In genomic region chr4:36471903-36472302, GRCh38 we compare ENCODE assay signal across 31 cellular contexts.
DNase-seq lines count a peak whose midpoint lies in the region; ATAC-seq, FAIRE-seq and TF ChIP-seq lines count a peak whose summit lies in the region.
"Had no signal": no experiment of that assay in that cellular context is flagged by ENCODE, and none has a peak within 500 bp of the region (broad histone marks: within the 10 kb centered on the region; RNA-seq: fewer than 3 reads in every experiment).

No MANE protein-coding gene starts in this region.

- no peak for DNase-seq in GM12878 (ENCODE audit: low read depth, low spot score)
- DNase-seq: 8988T; ACHN; AML-193; BE2C; C1 segment of cervical spinal cord; Caco-2; Calu3; CD4-positive, alpha-beta memory T cell; CD4-positive, alpha-beta T cell; CD4-positive, CD25-positive, alpha-beta regulatory T cell; CD8-positive, alpha-beta memory T cell; CD8-positive, alpha-beta T cell; COR-L47; DMS 273 treated with DMSO at 0.1 percent for 48 hours; DMS153; DMS53; DMS79; DMS79 treated with DMSO at 0.1 percent for 48 hours; DND-41; EL had no signal

- WGBS in GM12878 (ENCODE audit: insufficient coverage, insufficient replicate concordance, low lambda C conversion rate, missing lambda C conversion rate) = 2% methylated on average over 2 of the region's 2 CpGs

- no peak overlapping the region for H3K4me3 ChIP-seq in GM12878
- H3K4me3 ChIP-seq: A549; BLaER1; BLaER1 treated with 17β-estradiol and CSF1 and Interleukin-3, amounts not matched to agents 10 nM and 100 nM had no signal

- H3K4me2 ChIP-seq in GM12878 (ENCODE audit: control insufficient read depth, insufficient read depth) = no peak overlapping the region
- H3K4me2 ChIP-seq: A549; BLaER1; BLaER1 treated with 17β-estradiol and CSF1 and Interleukin-3, amounts not matched to agents 10 nM and 100 nM had no signal

- no peak for TF ChIP-seq RAD21 in GM12878 (IDR thresholded peaks at IDR 0.05; ENCODE audit: insufficient read depth, low read depth, low read length)

- H4K20me1 ChIP-seq in GM12878 (ENCODE audit: control insufficient read depth, insufficient read depth) = no peaks in the 10 kb centered on the region
- H4K20me1 ChIP-seq: BLaER1; BLaER1 treated with 17β-estradiol and CSF1 and Interleukin-3, amounts not matched to agents 10 nM and 100 nM had no signal

- no peaks in the 10 kb centered on the region for H3K27me3 ChIP-seq in GM12878 (replicated peaks in 1 of 2; ENCODE audit: control insufficient read depth in 2 of 2, insufficient read depth in 2 of 2, low read length in 1 of 2)
- H3K27me3 ChIP-seq: BE2C; BLaER1; BLaER1 treated with 17β-estradiol and CSF1 and Interleukin-3, amounts not matched to agents 10 nM and 100 nM had no signal

- no peak for TF ChIP-seq EP300 in GM12878 (IDR thresholded peaks at IDR 0.05; ENCODE audit: borderline replicate concordance in 1 of 2, control insufficient read depth in 1 of 2, low read depth in 2 of 2, low read length in 2 of 2)

- H3K4me1 ChIP-seq in GM12878 (ENCODE audit: control insufficient read depth, insufficient read depth, low read length) = no peaks in the 10 kb centered on the region
- H3K4me1 ChIP-seq: A549, BE2C, BLaER1, Caco-2 had no signal

- CTCF ChIA-PET in GM12878 (lab: Yijun Ruan, JAX) = no interaction called here

- H3K27ac ChIP-seq in GM12878 (ENCODE audit: control insufficient read depth, insufficient read depth) = no peak overlapping the region
- H3K27ac ChIP-seq: 22Rv1; A549; BLaER1; BLaER1 treated with 17β-estradiol and CSF1 and Interleukin-3, amounts not matched to agents 10 nM and 100 nM; C4-2B had no signal

- FAIRE-seq in GM12878 (lab: Jason Lieb, UNC) = no peak
- FAIRE-seq: A204.1, A549, D721Med had no signal

- H3K36me3 ChIP-seq in GM12878 (ENCODE audit: control insufficient read depth in 2 of 2, insufficient read depth in 2 of 2, low read length in 1 of 2) = no peaks in the 10 kb centered on the region
- H3K36me3 ChIP-seq: BE2C; BLaER1; BLaER1 treated with 17β-estradiol and CSF1 and Interleukin-3, amounts not matched to agents 10 nM and 100 nM had no signal

- SMC1A ChIA-PET in GM12878 (lab: Charles Lee; ENCODE audit: uncharacterized antibody, unreplicated experiment) = interaction anchor here (0.9 to 2.1 kb wide), 3 partner anchors 8 to 35 kb away, joined by 3 to 5 read pairs (median 4); no protein-coding TSS in a partner anchor

- in situ Hi-C loops in GM12878 (cut with MboI) = no loop called here

- no TSS peak for BruUV-seq in GM12878 (replicated peaks; lab: Mats Ljungman, UMichigan)

- intact Hi-C loops in GM12878 (cut with micrococcal nuclease; ENCODE audit: unreplicated experiment) = no loop called here

- no peak overlapping the region for H2AFZ ChIP-seq in GM12878 (ENCODE audit: control insufficient read depth, low read depth, low read length)

- peak; percentile 47 for ATAC-seq in HG02852 (IDR thresholded peaks at IDR 0.05; ENCODE audit: unreplicated experiment)
- ATAC-seq in GM12878 = peak; percentile 56
- no peak for ATAC-seq in GM21576 (IDR thresholded peaks at IDR 0.05; ENCODE audit: unreplicated experiment)
- ATAC-seq in HG02840 (IDR thresholded peaks at IDR 0.05; ENCODE audit: low FRiP score, unreplicated experiment) = no peak
- ATAC-seq: A549; CD8-positive, alpha-beta T cell had no signal

- H3K9me3 ChIP-seq in GM12878 (replicated peaks; ENCODE audit: control insufficient read depth, insufficient read depth, low read length) = no peaks in the 10 kb centered on the region
- H3K9me3 ChIP-seq: A549; BE2C; BLaER1; BLaER1 treated with 17β-estradiol and CSF1 and Interleukin-3, amounts not matched to agents 10 nM and 100 nM; Caco-2 had no signal

- H3K79me2 ChIP-seq in GM12878 (ENCODE audit: control insufficient read depth, insufficient read depth, low read length) = no peaks in the 10 kb centered on the region

- TF ChIP-seq CTCF in GM12878 (IDR thresholded peaks at IDR 0.05 in 2 of 3, conservative IDR thresholded peaks at IDR 0.05 in 1 of 3; ENCODE audit: control insufficient read depth in 2 of 3, extremely low read depth in 1 of 3, insufficient read depth in 1 of 3, low read depth in 3 of 3, low read length in 3 of 3) = no peak

- POLR2A ChIA-PET in GM12878 (lab: Charles Lee) = no interaction called here

- no peak overlapping the region for H3K9ac ChIP-seq in GM12878 (ENCODE audit: control insufficient read depth, insufficient read depth, low read length)
- H3K9ac ChIP-seq: BLaER1; BLaER1 treated with 17β-estradiol and CSF1 and Interleukin-3, amounts not matched to agents 10 nM and 100 nM had no signal

- TF ChIP-seq POLR2A in GM12878 (IDR thresholded peaks at IDR 0.05; ENCODE audit: low read depth, low read length) = no peak

- RAD21 ChIA-PET in GM12878 (lab: Charles Lee; ENCODE audit: unreplicated experiment) = interaction anchor here (1.2 kb wide), 1 partner anchor 80 kb away, joined by 4 read pairs; no protein-coding TSS in a partner anchor

TF ChIP-seq in GM12878, 131 proteins besides CTCF, POLR2A, EP300 and RAD21:
- TF ChIP-seq ZBTB4 (CRISPR knock-in tag; IDR thresholded peaks at IDR 0.05) (no peak), ZNF622 (IDR thresholded peaks at IDR 0.05) (no peak), CBX3 (IDR thresholded peaks at IDR 0.05; ENCODE audit: borderline replicate concordance, low read depth) (no peak), NFIC (IDR thresholded peaks at IDR 0.05; ENCODE audit: low read depth, low read length) (peak; percentile 35; the same call in 1 of the 2 replicates), SREBF1 (IDR thresholded peaks at IDR 0.05; ENCODE audit: low read length) (no peak), IRF3 (IDR thresholded peaks at IDR 0.05) (no peak), BCL11A (IDR thresholded peaks at IDR 0.05; ENCODE audit: low read depth, low read length) (peak; percentile 48; the same call in 1 of the 2 replicates), EZH2 (IDR thresholded peaks at IDR 0.05; ENCODE audit: borderline replicate concordance, control insufficient read depth, low read depth, low read length) (no peak), MTA2 (IDR thresholded peaks at IDR 0.05; ENCODE audit: low read depth) (peak; percentile 77), KLF5 (IDR thresholded peaks at IDR 0.05; ENCODE audit: partially characterized antibody) (no peak), RUNX3 (IDR thresholded peaks at IDR 0.05; ENCODE audit: low read length) (peak; percentile 14; the same call in 1 of the 2 replicates), ZNF384 (IDR thresholded peaks at IDR 0.05; ENCODE audit: borderline replicate concordance, low read depth, low read length) (no peak)

Comparison
In these comparisons a context has a peak if more than half of its experiments do, and no peak if none do; other contexts are left out.
1. ATAC-seq: peak in HG02852 (single experiment) and GM12878 (single experiment); none in GM21576 (single experiment) and HG02840 (single experiment).